27 cellular contexts compared by ENCODE assay signal in genomic region chrX:53155512-53156206, GRCh38.
"Had no signal": no experiment of that assay in that cellular context is flagged by ENCODE, and none has a peak within 500 bp of the region (broad histone marks: within the 10 kb centered on the region; RNA-seq: fewer than 3 reads in every experiment).

No MANE protein-coding gene starts in this region.

- H3K4me1 Mint-ChIP-seq: activated CD8-positive, alpha-beta memory T cell treated with anti-CD3 and anti-CD28 coated beads, Interleukin-2, amount 10 ng/mL, durations not matched to agents 7 days and 5 days; activated T-helper 17 cell treated with anti-CD3 and anti-CD28 coated beads, Interleukin-2, amount 50 U/mL, for 72 hours had no signal

- H3K27me3 Mint-ChIP-seq: activated CD8-positive, alpha-beta memory T cell treated with anti-CD3 and anti-CD28 coated beads, Interleukin-2, amount 10 ng/mL, durations not matched to agents 7 days and 5 days; activated naive CD8-positive, alpha-beta T cell; activated T-helper 17 cell treated with anti-CD3 and anti-CD28 coated beads, Interleukin-2, amount 50 U/mL, for 72 hours had no signal

- H3K4me3 Mint-ChIP-seq: activated CD8-positive, alpha-beta memory T cell treated with anti-CD3 and anti-CD28 coated beads, Interleukin-2, amount 10 ng/mL, durations not matched to agents 7 days and 5 days; activated naive CD4-positive, alpha-beta T cell treated with anti-CD3 and anti-CD28 coated beads for 36 hours; activated naive CD8-positive, alpha-beta T cell; activated T-cell treated with anti-CD3 and anti-CD28 coated beads, Interleukin-2, amount 50 U/mL, for 4 hours; activated T-helper 17 cell treated with anti-CD3 and anti-CD28 coated beads, Interleukin-2, amount 50 U/mL, for 72 hours; T-helper 2 cell treated with Interferon-gamma antibody and Interleukin-4, amounts not matched to agents 5 μg/mL and 100 μg/mL, for 36 hours had no signal

- H3K9me3 Mint-ChIP-seq: activated naive CD4-positive, alpha-beta T cell treated with anti-CD3 and anti-CD28 coated beads for 36 hours; activated T-cell treated with anti-CD3 and anti-CD28 coated beads, Interleukin-2, amount 50 U/mL, for 4 hours; activated T-helper 17 cell treated with anti-CD3 and anti-CD28 coated beads, Interleukin-2, amount 50 U/mL, for 72 hours; T-helper 2 cell treated with Interferon-gamma antibody and Interleukin-4, amounts not matched to agents 5 μg/mL and 100 μg/mL, for 36 hours had no signal

- FAIRE-seq: TTC549 had no signal

- DNase-seq: activated CD4-positive, alpha-beta T cell treated with anti-CD3 and anti-CD28 coated beads for 4 hours; activated CD4-positive, alpha-beta T cell treated with anti-CD3 and anti-CD28 coated beads, Interleukin-2, amount 50 U/mL, for 48 hours; activated CD8-positive, alpha-beta memory T cell treated with anti-CD3 and anti-CD28 coated beads, Interleukin-2, amount 10 ng/mL, durations not matched to agents 7 days and 5 days; activated gamma-delta T cell; activated naive CD4-positive, alpha-beta T cell treated with anti-CD3 and anti-CD28 coated beads for 36 hours; activated T-cell treated with anti-CD3 and anti-CD28 coated beads, Interleukin-2, amount 50 U/mL, for 4 hours; amygdala; brain microvascular endothelial cell; KG1; NCI-H1048; NCI-H1417; NCI-H1930; NCI-H2171 treated with DMSO at 0.1 percent for 48 hours; NCI-H345; NCI-H510A treated with DMSO at 0.1 percent for 48 hours; NCI-H69; NK-92 treated with Interleukin-12 subunit alpha and Interleukin-12 subunit beta, amount 100 ng/mL, for 24 hours; Peyer's patch; Right ventricle myocardium superior; SJCRH30; SK-N-SH had no signal

- H3K4me2 ChIP-seq: SK-N-SH had no signal

- H3K9me3 ChIP-seq: Peyer's patch, SJCRH30, SK-N-SH had no signal

- H3K27ac ChIP-seq: brain microvascular endothelial cell, cardiac muscle cell, Peyer's patch, RWPE1, SJCRH30 had no signal

- H3K9ac ChIP-seq: SK-N-SH had no signal

- H3K27ac Mint-ChIP-seq: activated CD8-positive, alpha-beta memory T cell treated with anti-CD3 and anti-CD28 coated beads, Interleukin-2, amount 10 ng/mL, durations not matched to agents 7 days and 5 days; activated naive CD4-positive, alpha-beta T cell treated with anti-CD3 and anti-CD28 coated beads for 36 hours; activated naive CD8-positive, alpha-beta T cell; activated T-helper 17 cell treated with anti-CD3 and anti-CD28 coated beads, Interleukin-2, amount 50 U/mL, for 72 hours; T-helper 2 cell treated with Interferon-gamma antibody and Interleukin-4, amounts not matched to agents 5 μg/mL and 100 μg/mL, for 36 hours had no signal

- H3K36me3 ChIP-seq: brain microvascular endothelial cell, cardiac muscle cell, Peyer's patch, SJCRH30 had no signal

- H3K4me1 ChIP-seq: Peyer's patch, SJCRH30 had no signal

- H3K4me3 ChIP-seq: cardiac muscle cell, Peyer's patch, SJCRH30 had no signal

- H3K27me3 ChIP-seq: brain microvascular endothelial cell, cardiac muscle cell, Peyer's patch, SJCRH30 had no signal
